Comparison of ENCODE assay signal across 10 cellular contexts in genomic region chr5:141121563-141121962, GRCh38. TPM values are rescaled to one million over a fixed set of nuclear protein-coding genes. Genes with fewer than 3 reads are reported as not detected.
DNase-seq lines count a peak whose midpoint lies in the region; ATAC-seq and TF ChIP-seq lines count a peak whose summit lies in the region.
"Had no signal": no experiment of that assay in that cellular context is flagged by ENCODE, and none has a peak within 500 bp of the region (broad histone marks: within the 10 kb centered on the region; RNA-seq: fewer than 3 reads in every experiment).

Gene PCDHB4 (plus strand): TSS chr5:141121818. CDS start chr5:141121999, 181 bp downstream.

- H3K27me3 ChIP-seq in iPS-15b (ENCODE audit: control insufficient read depth, insufficient read depth, low read length): no peaks in the 10 kb centered on the region
- no peaks in the 10 kb centered on the region for H3K27me3 ChIP-seq in tibial artery

- H3K36me3 ChIP-seq in iPS-15b (ENCODE audit: control insufficient read depth, insufficient read depth, low read length) (no peaks in the 10 kb centered on the region), tibial artery (peaks cover 0 to 9% (median 0%) of the 10 kb centered on the region in 3 donors)

- no peak within 1 kb of the TSS for H3K27ac Mint-ChIP-seq in activated CD4-positive, alpha-beta memory T cell treated with anti-CD3 and anti-CD28 coated beads for 36 hours
- H3K27ac Mint-ChIP-seq in activated CD4-positive, alpha-beta memory T cell treated with anti-CD3 and anti-CD28 coated beads, Interleukin-2, amount 10 ng/mL, durations not matched to agents 7 days and 5 days: no peak within 1 kb of the TSS

- peak; percentile 69 for TF ChIP-seq CTCF in VCaP (conservative IDR thresholded peaks at IDR 0.05)
- TF ChIP-seq CTCF in tibial artery (IDR thresholded peaks at IDR 0.05): peak in 1 of 2 experiments; percentile 28

- H3K4me1 ChIP-seq in iPS-15b (ENCODE audit: control insufficient read depth, insufficient read depth, low read length): no peaks in the 10 kb centered on the region
- H3K4me1 ChIP-seq in tibial artery: no peaks in the 10 kb centered on the region

- H3K27me3 Mint-ChIP-seq in activated CD4-positive, alpha-beta memory T cell treated with anti-CD3 and anti-CD28 coated beads for 36 hours: peaks cover 7% of the 10 kb centered on the region
- no peaks in the 10 kb centered on the region for H3K27me3 Mint-ChIP-seq in activated CD4-positive, alpha-beta memory T cell treated with anti-CD3 and anti-CD28 coated beads, Interleukin-2, amount 10 ng/mL, durations not matched to agents 7 days and 5 days

- H3K4me1 Mint-ChIP-seq in activated CD4-positive, alpha-beta memory T cell treated with anti-CD3 and anti-CD28 coated beads for 36 hours (ENCODE audit: low read depth): no peaks in the 10 kb centered on the region
- H3K4me1 Mint-ChIP-seq in activated CD4-positive, alpha-beta memory T cell treated with anti-CD3 and anti-CD28 coated beads, Interleukin-2, amount 10 ng/mL, durations not matched to agents 7 days and 5 days: no peaks in the 10 kb centered on the region

- peak within 1 kb of the TSS; percentile 37 for H3K4me3 ChIP-seq in iPS-15b (ENCODE audit: low read depth, low read length)
- H3K4me3 ChIP-seq in tibial artery: peak within 1 kb of the TSS; percentile 32 to 41
- H3K4me3 ChIP-seq: lung had no signal

- H3K4me3 Mint-ChIP-seq in activated CD4-positive, alpha-beta memory T cell treated with anti-CD3 and anti-CD28 coated beads for 36 hours: no peak within 1 kb of the TSS
- H3K4me3 Mint-ChIP-seq in activated CD4-positive, alpha-beta memory T cell treated with anti-CD3 and anti-CD28 coated beads, Interleukin-2, amount 10 ng/mL, durations not matched to agents 7 days and 5 days: no peak within 1 kb of the TSS

- CTCF ChIA-PET in activated CD4-positive, alpha-beta memory T cell treated with anti-CD3 and anti-CD28 coated beads for 36 hours (lab: Charles Lee): interaction anchor here (1.0 kb wide), 1 partner anchor 199 kb away, joined by 3 read pairs; the partner anchor contains the start of gene TAF7
- CTCF ChIA-PET in activated CD4-positive, alpha-beta memory T cell treated with anti-CD3 and anti-CD28 coated beads, Interleukin-2, amount 10 ng/mL, durations not matched to agents 7 days and 5 days (lab: Charles Lee): no interaction called here

- POLR2A ChIA-PET in activated CD4-positive, alpha-beta memory T cell treated with anti-CD3 and anti-CD28 coated beads for 36 hours (lab: Charles Lee): no interaction called here
- POLR2A ChIA-PET in activated CD4-positive, alpha-beta memory T cell treated with anti-CD3 and anti-CD28 coated beads, Interleukin-2, amount 10 ng/mL, durations not matched to agents 7 days and 5 days (lab: Charles Lee): no interaction called here

- no peak for ATAC-seq in GM19397 (IDR thresholded peaks at IDR 0.05; ENCODE audit: unreplicated experiment)
- no peak for ATAC-seq in GM18858 (IDR thresholded peaks at IDR 0.05; ENCODE audit: unreplicated experiment)
- no peak for ATAC-seq in HG02870 (IDR thresholded peaks at IDR 0.05; ENCODE audit: unreplicated experiment)

- no peaks in the 10 kb centered on the region for H3K9me3 ChIP-seq in iPS-15b (ENCODE audit: control insufficient read depth, insufficient read depth, low read length)
- peaks cover 0 to 55% (median 30%) of the 10 kb centered on the region in 3 donors for H3K9me3 ChIP-seq in tibial artery

- H3K27ac ChIP-seq in VCaP (no peak within 1 kb of the TSS), tibial artery (no peak within 1 kb of the TSS)

- no peak within 1 kb of the TSS for H3K9ac ChIP-seq in iPS-15b (ENCODE audit: low read depth, low read length)

- H3K36me3 Mint-ChIP-seq in activated CD4-positive, alpha-beta memory T cell treated with anti-CD3 and anti-CD28 coated beads for 36 hours: peaks cover 6% of the 10 kb centered on the region
- no peaks in the 10 kb centered on the region for H3K36me3 Mint-ChIP-seq in activated CD4-positive, alpha-beta memory T cell treated with anti-CD3 and anti-CD28 coated beads, Interleukin-2, amount 10 ng/mL, durations not matched to agents 7 days and 5 days (ENCODE audit: low read depth)

- DNase-seq in activated CD4-positive, alpha-beta memory T cell treated with anti-CD3 and anti-CD28 coated beads for 36 hours: peak; percentile 11
- DNase-seq in activated CD4-positive, alpha-beta memory T cell treated with anti-CD3 and anti-CD28 coated beads, Interleukin-2, amount 10 ng/mL, durations not matched to agents 7 days and 5 days: no peak
- DNase-seq in tibial artery: no peak
- DNase-seq: activated effector memory CD4-positive, alpha-beta T cell treated with anti-CD3 and anti-CD28 coated beads, Interleukin-2, amount 50 U/mL, for 16 hours had no signal

- H3K9me3 Mint-ChIP-seq in activated CD4-positive, alpha-beta memory T cell treated with anti-CD3 and anti-CD28 coated beads for 36 hours: peaks cover 12% of the 10 kb centered on the region
- peaks cover 9% of the 10 kb centered on the region for H3K9me3 Mint-ChIP-seq in activated CD4-positive, alpha-beta memory T cell treated with anti-CD3 and anti-CD28 coated beads, Interleukin-2, amount 10 ng/mL, durations not matched to agents 7 days and 5 days

- intact Hi-C loops in activated CD4-positive, alpha-beta memory T cell treated with anti-CD3 and anti-CD28 coated beads for 36 hours (cut with micrococcal nuclease): no loop called here
- intact Hi-C loops in tibial artery (cut with DNase I; ENCODE audit: low total_unique reads): no loop called here

RNA-seq across cellular contexts. Expression of gene PCDHB4, which starts in this region (rescaled TPM):
- total RNA-seq in activated CD4-positive, alpha-beta memory T cell treated with anti-CD3 and anti-CD28 coated beads for 36 hours: not detected
- total RNA-seq in activated CD4-positive, alpha-beta memory T cell treated with anti-CD3 and anti-CD28 coated beads, Interleukin-2, amount 10 ng/mL, durations not matched to agents 7 days and 5 days: not detected

Comparison
In these comparisons a context has a peak if more than half of its experiments do, and no peak if none do; other contexts are left out.
1. Peak in DNase-seq in activated CD4-positive, alpha-beta memory T cell treated with anti-CD3 and anti-CD28 coated beads for 36 hours; RNA of the gene not detected or under 1 TPM.